ENCODE assay signal across 23 cellular contexts in the genomic region with DNA sequence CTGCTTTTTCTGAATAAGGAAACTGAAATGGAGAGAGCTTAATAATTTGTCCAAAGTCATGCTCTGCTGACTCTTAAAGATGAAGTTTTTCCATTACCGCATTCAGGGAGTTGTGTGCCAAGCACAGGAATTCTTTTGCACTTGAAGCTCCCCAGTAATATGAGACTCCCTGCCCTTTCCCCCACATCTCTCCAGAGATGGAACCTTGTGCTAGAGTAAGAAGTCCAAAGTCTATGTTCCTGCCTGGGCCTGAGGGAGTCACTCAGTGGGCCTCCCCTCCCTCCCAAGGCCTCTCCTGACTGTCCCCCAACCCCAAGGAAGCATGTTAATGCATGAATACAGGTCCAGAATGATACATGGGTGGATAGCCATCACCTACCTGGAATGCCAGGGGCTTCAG.
DNase-seq lines count a peak whose midpoint lies in the region; ATAC-seq, FAIRE-seq and TF ChIP-seq lines count a peak whose summit lies in the region.
"Had no signal": no experiment of that assay in that cellular context is flagged by ENCODE, and none has a peak within 500 bp of the region (broad histone marks: within the 10 kb centered on the region; RNA-seq: fewer than 3 reads in every experiment).

No MANE protein-coding gene starts in this region.

- TF ChIP-seq RAD21 in HepG2 (CRISPR knock-in tag; IDR thresholded peaks at IDR 0.05), result no peak

- no peak overlapping the region for H2AFZ ChIP-seq in HepG2 (ENCODE audit: low read length)
- H2AFZ ChIP-seq: neural progenitor cell had no signal

- CTCF ChIA-PET in HepG2 (lab: Yijun Ruan, JAX; ENCODE audit: low intra/inter-chr PET ratio, low total read pairs), result no interaction called here

- DNase-seq in HepG2 (ENCODE audit: low spot score) (peak; percentile 27), right lobe of liver (no peak), glomerular visceral epithelial cell (ENCODE audit: extremely low spot score) (peak; percentile 69), omental fat pad (ENCODE audit: low spot score) (no peak), NCI-H1417 treated with DMSO at 0.1 percent for 48 hours (lab: John Stamatoyannopoulos, UW) (no peak), putamen (ENCODE audit: low spot score) (no peak), SKM-1 (lab: John Stamatoyannopoulos, UW; ENCODE audit: unreplicated experiment) (no peak)
- no peak for DNase-seq in stimulated activated CD4-positive, alpha-beta T cell treated with anti-CD3 and anti-CD28 coated beads, Interleukin-2, amount 100 ng/mL, for 24 hours
- DNase-seq: activated CD4-positive, alpha-beta T cell treated with anti-CD3 and anti-CD28 coated beads, Interleukin-2, amount 50 U/mL, for 4 hours; activated naive CD4-positive, alpha-beta T cell treated with anti-CD3 and anti-CD28 coated beads, Interleukin-2, amount 10 ng/mL, durations not matched to agents 7 days and 5 days; amniotic stem cell; endodermal cell; gastrocnemius medialis; GDM1; H9; NCI-H1105; NCI-H2029; NCI-H345 had no signal

- H3K27ac ChIP-seq in HepG2 (ENCODE audit: extremely low read length, insufficient read depth, low read length), result no peak overlapping the region
- H3K27ac ChIP-seq in right lobe of liver, result no peak overlapping the region
- H3K27ac ChIP-seq: esophagus muscularis mucosa, gastrocnemius medialis, neural progenitor cell had no signal

- peaks cover 13% of the 10 kb centered on the region for H3K4me1 ChIP-seq in HepG2 (ENCODE audit: insufficient read depth, low read length)
- no peaks in the 10 kb centered on the region for H3K4me1 ChIP-seq in right lobe of liver
- H3K4me1 ChIP-seq: gastrocnemius medialis had no signal

- intact Hi-C loops in HepG2 (cut with micrococcal nuclease; ENCODE audit: unreplicated experiment) (no loop called here), right lobe of liver (cut with DNase I) (no loop called here)

- H3K4me2 ChIP-seq in HepG2 (ENCODE audit: low read depth, low read length), result no peak overlapping the region
- H3K4me2 ChIP-seq: neural progenitor cell had no signal

- 6% methylated on average over 1 of the region's 1 CpG for WGBS in HepG2 (ENCODE audit: low lambda C conversion rate)
- WGBS in right lobe of liver (ENCODE audit: insufficient coverage, low coverage, low lambda C conversion rate, missing lambda C conversion rate), result 89% methylated on average over 1 of the region's 1 CpG

- no peak for TF ChIP-seq CTCF in HepG2 (CRISPR knock-in tag; IDR thresholded peaks at IDR 0.05)
- no peak for TF ChIP-seq CTCF in right lobe of liver (IDR thresholded peaks at IDR 0.05)
- TF ChIP-seq CTCF in omental fat pad (IDR thresholded peaks at IDR 0.05), result no peak

- POLR2A ChIA-PET in HepG2 (lab: Yijun Ruan, JAX), result no interaction called here

- no peaks in the 10 kb centered on the region for H3K27me3 ChIP-seq in HepG2 (ENCODE audit: control insufficient read depth in 1 of 2, insufficient read depth in 2 of 2, low read length in 2 of 2)
- no peaks in the 10 kb centered on the region for H3K27me3 ChIP-seq in right lobe of liver
- H3K27me3 ChIP-seq: esophagus muscularis mucosa, gastrocnemius medialis, neural progenitor cell had no signal

- TF ChIP-seq POLR2A in HepG2 (IDR thresholded peaks at IDR 0.05; ENCODE audit: insufficient read depth in 1 of 2, low read depth in 2 of 2, low read length in 2 of 2), result no peak
- no peak for TF ChIP-seq POLR2A in right lobe of liver (IDR thresholded peaks at IDR 0.05)

- H3K9me3 ChIP-seq in HepG2 (ENCODE audit: low read length), result peaks cover 10% of the 10 kb centered on the region; the same call in 1 of the 2 replicates
- H3K9me3 ChIP-seq in right lobe of liver, result no peaks in the 10 kb centered on the region
- H3K9me3 ChIP-seq: esophagus muscularis mucosa, gastrocnemius medialis had no signal

- ATAC-seq in HepG2 (peak; percentile 65), right lobe of liver (no peak), omental fat pad (ENCODE audit: low FRiP score) (peak; percentile 32)
- ATAC-seq: gastrocnemius medialis, K562 had no signal

- no TSS peak for BruUV-seq in HepG2 (replicated peaks; lab: Mats Ljungman, UMichigan)

- H3K79me2 ChIP-seq in HepG2 (ENCODE audit: insufficient read depth, low read length), result no peaks in the 10 kb centered on the region

- no peak overlapping the region for H3K9ac ChIP-seq in HepG2 (ENCODE audit: insufficient read depth, low read depth, low read length)
- H3K9ac ChIP-seq: neural progenitor cell had no signal

- H3K36me3 ChIP-seq in HepG2 (replicated peaks in 1 of 2; ENCODE audit: control insufficient read depth in 1 of 2, insufficient read depth in 2 of 2, low read length in 2 of 2) (no peaks in the 10 kb centered on the region), right lobe of liver (no peaks in the 10 kb centered on the region)
- H3K36me3 ChIP-seq: esophagus muscularis mucosa, gastrocnemius medialis, neural progenitor cell had no signal

- in situ Hi-C loops in HepG2 (cut with HindIII; ENCODE audit: extremely low pct_ligation_motif_present, low pct_unique_long_range_greater_than_20kb), result no loop called here

- no peak for FAIRE-seq in HepG2 (lab: Jason Lieb, UNC)
- FAIRE-seq: GM19239, islet of Langerhans, K562 had no signal

- H4K20me1 ChIP-seq in HepG2 (ENCODE audit: insufficient read depth, low read length), result no peaks in the 10 kb centered on the region

- H3K4me3 ChIP-seq in HepG2 (replicated peaks in 1 of 3; ENCODE audit: insufficient read depth in 1 of 3, low read depth in 2 of 3, low read length in 3 of 3), result no peak overlapping the region
- H3K4me3 ChIP-seq in right lobe of liver, result no peak overlapping the region
- H3K4me3 ChIP-seq: esophagus muscularis mucosa, gastrocnemius medialis, K562, neural progenitor cell had no signal

- TF ChIP-seq EP300 in HepG2 (IDR thresholded peaks at IDR 0.05; ENCODE audit: low read depth in 2 of 2, low read length in 2 of 2) (no peak), HepG2 (CRISPR knock-in tag; IDR thresholded peaks at IDR 0.05; ENCODE audit: borderline replicate concordance) (no peak)

TF ChIP-seq in HepG2, 621 proteins besides CTCF, POLR2A, EP300 and RAD21 (continues in another document):
- TF ChIP-seq TAF15 (IDR thresholded peaks at IDR 0.05; ENCODE audit: low read depth, low read length, poor library complexity, severe bottlenecking), result no peak
- peak; percentile 71 for TF ChIP-seq HNF4A (CRISPR knock-in tag; IDR thresholded peaks at IDR 0.05)
- TF ChIP-seq, protein P1, sequence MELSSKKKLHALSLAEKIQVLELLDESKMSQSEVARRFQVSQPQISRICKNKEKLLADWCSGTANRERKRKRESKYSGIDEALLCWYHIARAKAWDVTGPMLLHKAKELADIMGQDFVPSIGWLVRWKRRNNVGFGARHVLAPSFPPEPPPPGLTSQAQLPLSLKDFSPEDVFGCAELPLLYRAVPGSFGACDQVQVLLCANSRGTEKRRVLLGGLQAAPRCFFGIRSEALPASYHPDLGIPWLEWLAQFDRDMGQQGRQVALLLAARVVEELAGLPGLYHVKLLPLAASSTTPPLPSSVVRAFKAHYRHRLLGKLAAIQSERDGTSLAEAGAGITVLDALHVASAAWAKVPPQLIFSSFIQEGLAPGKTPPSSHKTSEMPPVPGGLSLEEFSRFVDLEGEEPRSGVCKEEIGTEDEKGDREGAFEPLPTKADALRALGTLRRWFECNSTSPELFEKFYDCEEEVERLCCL (CRISPR knock-in tag; IDR thresholded peaks at IDR 0.05; ENCODE audit: borderline replicate concordance), result no peak
- 0 out of 2 replicates have a peak, but pooled peaks have one; percentile 34 for TF ChIP-seq ZMYM4 (CRISPR knock-in tag; IDR thresholded peaks at IDR 0.05)
- TF ChIP-seq RXRA (CRISPR knock-in tag; IDR thresholded peaks at IDR 0.05), result peak; percentile 28; the same call in 1 of the 2 replicates
- no peak for TF ChIP-seq AKAP8 (CRISPR knock-in tag; IDR thresholded peaks at IDR 0.05)
- no peak for TF ChIP-seq ZNF292 (CRISPR knock-in tag; IDR thresholded peaks at IDR 0.05; ENCODE audit: borderline replicate concordance, low read depth)
- TF ChIP-seq DMAP1 (CRISPR knock-in tag; IDR thresholded peaks at IDR 0.05), result no peak
- TF ChIP-seq, protein P2, sequence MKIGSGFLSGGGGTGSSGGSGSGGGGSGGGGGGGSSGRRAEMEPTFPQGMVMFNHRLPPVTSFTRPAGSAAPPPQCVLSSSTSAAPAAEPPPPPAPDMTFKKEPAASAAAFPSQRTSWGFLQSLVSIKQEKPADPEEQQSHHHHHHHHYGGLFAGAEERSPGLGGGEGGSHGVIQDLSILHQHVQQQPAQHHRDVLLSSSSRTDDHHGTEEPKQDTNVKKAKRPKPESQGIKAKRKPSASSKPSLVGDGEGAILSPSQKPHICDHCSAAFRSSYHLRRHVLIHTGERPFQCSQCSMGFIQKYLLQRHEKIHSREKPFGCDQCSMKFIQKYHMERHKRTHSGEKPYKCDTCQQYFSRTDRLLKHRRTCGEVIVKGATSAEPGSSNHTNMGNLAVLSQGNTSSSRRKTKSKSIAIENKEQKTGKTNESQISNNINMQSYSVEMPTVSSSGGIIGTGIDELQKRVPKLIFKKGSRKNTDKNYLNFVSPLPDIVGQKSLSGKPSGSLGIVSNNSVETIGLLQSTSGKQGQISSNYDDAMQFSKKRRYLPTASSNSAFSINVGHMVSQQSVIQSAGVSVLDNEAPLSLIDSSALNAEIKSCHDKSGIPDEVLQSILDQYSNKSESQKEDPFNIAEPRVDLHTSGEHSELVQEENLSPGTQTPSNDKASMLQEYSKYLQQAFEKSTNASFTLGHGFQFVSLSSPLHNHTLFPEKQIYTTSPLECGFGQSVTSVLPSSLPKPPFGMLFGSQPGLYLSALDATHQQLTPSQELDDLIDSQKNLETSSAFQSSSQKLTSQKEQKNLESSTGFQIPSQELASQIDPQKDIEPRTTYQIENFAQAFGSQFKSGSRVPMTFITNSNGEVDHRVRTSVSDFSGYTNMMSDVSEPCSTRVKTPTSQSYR (CRISPR knock-in tag; IDR thresholded peaks at IDR 0.05; ENCODE audit: borderline replicate concordance), result no peak
- peak; percentile 93 for TF ChIP-seq PPARG (CRISPR knock-in tag; conservative IDR thresholded peaks at IDR 0.05)
- TF ChIP-seq, protein P3, sequence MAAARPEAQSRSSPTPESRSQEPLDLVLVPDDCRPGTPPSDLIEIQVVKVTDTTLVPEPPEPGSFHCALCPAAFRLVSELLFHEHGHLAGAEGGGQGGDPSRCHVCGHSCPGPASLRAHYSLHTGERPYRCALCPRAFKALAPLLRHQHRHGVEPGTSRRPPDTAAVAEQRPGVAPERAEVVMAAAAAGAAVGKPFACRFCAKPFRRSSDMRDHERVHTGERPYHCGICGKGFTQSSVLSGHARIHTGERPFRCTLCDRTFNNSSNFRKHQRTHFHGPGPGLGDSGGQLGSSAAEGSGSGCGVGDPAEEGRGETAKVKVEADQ (CRISPR knock-in tag; IDR thresholded peaks at IDR 0.05; ENCODE audit: borderline replicate concordance), result no peak
- TF ChIP-seq, protein P4, sequence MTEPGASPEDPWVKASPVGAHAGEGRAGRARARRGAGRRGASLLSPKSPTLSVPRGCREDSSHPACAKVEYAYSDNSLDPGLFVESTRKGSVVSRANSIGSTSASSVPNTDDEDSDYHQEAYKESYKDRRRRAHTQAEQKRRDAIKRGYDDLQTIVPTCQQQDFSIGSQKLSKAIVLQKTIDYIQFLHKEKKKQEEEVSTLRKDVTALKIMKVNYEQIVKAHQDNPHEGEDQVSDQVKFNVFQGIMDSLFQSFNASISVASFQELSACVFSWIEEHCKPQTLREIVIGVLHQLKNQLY (CRISPR knock-in tag; IDR thresholded peaks at IDR 0.05), result no peak
- peak; percentile 70; the same call in 1 of the 2 replicates for TF ChIP-seq SIX4 (CRISPR knock-in tag; IDR thresholded peaks at IDR 0.05)

Comparison
In these comparisons a context has a peak if more than half of its experiments do, and no peak if none do; other contexts are left out.
1. ATAC-seq: peak in HepG2 (single experiment) and omental fat pad (single experiment); none in right lobe of liver (0 of 4).
2. DNase-seq: peak in HepG2 (single experiment) and glomerular visceral epithelial cell (single experiment); none in right lobe of liver (0 of 3), omental fat pad (single experiment), stimulated activated CD4-positive, alpha-beta T cell treated with anti-CD3 and anti-CD28 coated beads, Interleukin-2, amount 100 ng/mL, for 24 hours (0 of 2), NCI-H1417 treated with DMSO at 0.1 percent for 48 hours (single experiment), putamen (single experiment) and SKM-1 (single experiment).